In the genomic region with DNA sequence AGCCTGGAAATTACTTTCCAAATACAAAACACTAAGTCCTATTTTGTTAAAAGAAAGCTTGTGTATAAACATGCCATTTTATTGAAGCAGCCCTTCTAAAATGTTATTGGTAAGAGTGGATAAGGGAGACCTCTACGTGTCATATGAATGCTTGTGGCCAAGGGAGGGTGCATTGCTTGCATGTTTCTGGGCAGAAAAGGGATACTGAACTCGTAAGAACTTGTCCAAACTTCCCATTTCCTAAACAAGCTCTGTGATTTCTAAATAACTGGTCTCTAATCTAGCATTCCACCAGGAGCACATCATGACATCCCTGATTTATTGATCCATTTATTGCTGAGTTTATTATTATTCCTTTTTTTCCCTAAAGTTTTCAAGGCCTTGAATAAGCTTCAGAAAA, we compare ENCODE assay signal across 24 cellular contexts.
DNase-seq lines count a peak whose midpoint lies in the region; ATAC-seq, FAIRE-seq and TF ChIP-seq lines count a peak whose summit lies in the region.
"Had no signal": no experiment of that assay in that cellular context is flagged by ENCODE, and none has a peak within 500 bp of the region (broad histone marks: within the 10 kb centered on the region; RNA-seq: fewer than 3 reads in every experiment).

No MANE protein-coding gene starts in this region.

- H3K27ac ChIP-seq in mesenchymal stem cell (ENCODE audit: low read length, poor library complexity, severe bottlenecking): no peak overlapping the region
- H3K27ac ChIP-seq: A549, heart right ventricle, SJSA1, thoracic aorta had no signal

- FAIRE-seq in bronchial epithelial cell (lab: Jason Lieb, UNC): no peak
- FAIRE-seq: A549 had no signal

- H3K18ac ChIP-seq in mesenchymal stem cell (ENCODE audit: low read depth in 1 of 2, low read length in 2 of 2): no peak overlapping the region

- H3K36me3 Mint-ChIP-seq in CD14-positive monocyte: no peaks in the 10 kb centered on the region
- H3K36me3 Mint-ChIP-seq: activated naive CD4-positive, alpha-beta T cell treated with anti-CD3 and anti-CD28 coated beads, Interleukin-2, amount 50 U/mL, for 24 hours; brain; CD8-positive, alpha-beta memory T cell; memory B cell; WTC11 had no signal

- H3K9me3 Mint-ChIP-seq in CD14-positive monocyte: peaks cover 0 to 2% (median 0%) of the 10 kb centered on the region in 7 donors
- H3K9me3 Mint-ChIP-seq: activated T-cell treated with anti-CD3 and anti-CD28 coated beads, Interleukin-2, amount 50 U/mL, for 72 hours; brain; memory B cell; nephron progenitor cell; WTC11 had no signal

- H3K79me1 ChIP-seq in mesenchymal stem cell (replicated peaks; ENCODE audit: low read length, poor library complexity, severe bottlenecking): no peaks in the 10 kb centered on the region

- H2BK120ac ChIP-seq in mesenchymal stem cell (ENCODE audit: low read depth, low read length): no peak overlapping the region

- intact Hi-C loops in CD14-positive monocyte (cut with micrococcal nuclease): no loop called here

- POLR2A ChIA-PET in AG04449 (lab: Yijun Ruan, JAX): no interaction called here

- no peak overlapping the region for H3K27ac Mint-ChIP-seq in CD14-positive monocyte
- H3K27ac Mint-ChIP-seq: activated naive CD4-positive, alpha-beta T cell treated with anti-CD3 and anti-CD28 coated beads, Interleukin-2, amount 50 U/mL, for 24 hours; activated T-cell treated with anti-CD3 and anti-CD28 coated beads, Interleukin-2, amount 50 U/mL, for 72 hours; brain; CD8-positive, alpha-beta memory T cell; memory B cell; nephron progenitor cell; WTC11 had no signal

- H2BK15ac ChIP-seq in mesenchymal stem cell (ENCODE audit: low read depth, poor library complexity, severe bottlenecking): no peak overlapping the region

- H3K9ac ChIP-seq in mesenchymal stem cell (ENCODE audit: low read length): no peak overlapping the region

- no peaks in the 10 kb centered on the region for H3K27me3 Mint-ChIP-seq in CD14-positive monocyte (ENCODE audit: low read depth in 3 of 3)
- H3K27me3 Mint-ChIP-seq: activated naive CD4-positive, alpha-beta T cell treated with anti-CD3 and anti-CD28 coated beads, Interleukin-2, amount 50 U/mL, for 24 hours; brain; CD8-positive, alpha-beta memory T cell; memory B cell had no signal

- no peak overlapping the region for H2BK5ac ChIP-seq in mesenchymal stem cell (ENCODE audit: low read depth, low read length, poor library complexity, severe bottlenecking)

- ATAC-seq in GM21381 (IDR thresholded peaks at IDR 0.05; ENCODE audit: unreplicated experiment): no peak
- ATAC-seq: activated T-cell treated with anti-CD3 and anti-CD28 coated beads, Interleukin-2, amount 50 U/mL, for 72 hours; heart right ventricle; WTC11 had no signal

- no peaks in the 10 kb centered on the region for H3K4me1 Mint-ChIP-seq in CD14-positive monocyte
- H3K4me1 Mint-ChIP-seq: activated naive CD4-positive, alpha-beta T cell treated with anti-CD3 and anti-CD28 coated beads, Interleukin-2, amount 50 U/mL, for 24 hours; brain; CD8-positive, alpha-beta memory T cell; memory B cell; nephron progenitor cell; WTC11 had no signal

- 5% methylated on average over 2 of the region's 2 CpGs for WGBS in mesenchymal stem cell

- H4K91ac ChIP-seq in mesenchymal stem cell (ENCODE audit: low read length): no peak overlapping the region

- no peak overlapping the region for H4K8ac ChIP-seq in mesenchymal stem cell (ENCODE audit: low read length)

- no peak overlapping the region for H3K23ac ChIP-seq in mesenchymal stem cell (ENCODE audit: low read length in 2 of 2)

- H3K27me3 ChIP-seq in bronchial epithelial cell (ENCODE audit: control insufficient read depth, insufficient read depth, low read length): no peaks in the 10 kb centered on the region
- H3K27me3 ChIP-seq in mesenchymal stem cell (ENCODE audit: control insufficient read depth in 1 of 2, insufficient read depth in 1 of 2, low read length in 2 of 2): no peaks in the 10 kb centered on the region
- H3K27me3 ChIP-seq in H7 (ENCODE audit: control insufficient read depth, insufficient read depth, low read length): no peaks in the 10 kb centered on the region
- H3K27me3 ChIP-seq: heart right ventricle, SJSA1 had no signal

- DNase-seq in AG04449 (ENCODE audit: low read depth, low spot score) (peak; percentile 79), HFF-Myc (ENCODE audit: extremely low read depth, low read depth) (peak; percentile 17), bronchial epithelial cell (ENCODE audit: low read depth) (peak; percentile 83), mesenchymal stem cell (peak; percentile 97), H7 (no peak), CD14-positive monocyte (ENCODE audit: low spot score) (no peak), 8988T (no peak)
- DNase-seq: activated T-cell treated with anti-CD3 and anti-CD28 coated beads, Interleukin-2, amount 50 U/mL, for 72 hours; CD8-positive, alpha-beta memory T cell; DMS79 treated with DMSO at 0.1 percent for 48 hours; heart right ventricle; islet precursor cell; Karpas-422; NCI-H1417 treated with DMSO at 0.1 percent for 48 hours; nephron progenitor cell; stimulated activated CD4-positive, alpha-beta T cell treated with anti-CD3 and anti-CD28 coated beads, Interleukin-12 subunit alpha, Interleukin-12 subunit beta, amount 100 ng/mL, for 4 hours had no signal

- TF ChIP-seq CTCF in AG04449 (IDR thresholded peaks at IDR 0.05; ENCODE audit: insufficient read depth, low read length, missing control alignments): no peak
- no peak for TF ChIP-seq CTCF in HFF-Myc (IDR thresholded peaks at IDR 0.05; ENCODE audit: low read depth, low read length, missing control alignments)
- TF ChIP-seq CTCF in bronchial epithelial cell (IDR thresholded peaks at IDR 0.05; ENCODE audit: insufficient read depth, low read length, severe bottlenecking): no peak
- TF ChIP-seq CTCF in CD14-positive monocyte (IDR thresholded peaks at IDR 0.05): no peak

- H3K36me3 ChIP-seq in bronchial epithelial cell (ENCODE audit: control insufficient read depth, insufficient read depth, low read length) (no peaks in the 10 kb centered on the region), mesenchymal stem cell (ENCODE audit: control insufficient read depth in 1 of 2, insufficient read depth in 2 of 2, low read depth in 1 of 2, low read length in 2 of 2) (no peaks in the 10 kb centered on the region), H7 (replicated peaks; ENCODE audit: control insufficient read depth, insufficient read depth, low read length) (no peaks in the 10 kb centered on the region)
- H3K36me3 ChIP-seq: heart right ventricle, SJSA1, thoracic aorta had no signal

- H3K9me3 ChIP-seq in mesenchymal stem cell (ENCODE audit: control insufficient read depth, low read length): no peaks in the 10 kb centered on the region
- H3K9me3 ChIP-seq: A549, heart right ventricle, SJSA1, thoracic aorta had no signal

- H3K4me3 ChIP-seq in AG04449 (ENCODE audit: low read depth, low read length) (no peak overlapping the region), HFF-Myc (replicated peaks; ENCODE audit: low read depth, low read length) (no peak overlapping the region), bronchial epithelial cell (ENCODE audit: low read depth, low read length) (no peak overlapping the region), mesenchymal stem cell (ENCODE audit: insufficient read depth in 1 of 2, low read depth in 1 of 2, low read length in 2 of 2) (no peak overlapping the region), H7 (ENCODE audit: insufficient read depth, low read depth, low read length) (no peak overlapping the region)
- H3K4me3 ChIP-seq: A549, heart right ventricle, SJSA1, thoracic aorta had no signal

- no peak overlapping the region for H2AK5ac ChIP-seq in mesenchymal stem cell (ENCODE audit: low read length, severe bottlenecking)

- no peak overlapping the region for H3K4ac ChIP-seq in mesenchymal stem cell (ENCODE audit: low read depth in 1 of 2, low read length in 2 of 2)

- H3K4me2 ChIP-seq in mesenchymal stem cell (ENCODE audit: low read length, poor library complexity, severe bottlenecking): no peak overlapping the region
- H3K4me2 ChIP-seq: A549 had no signal

- H2AFZ ChIP-seq in mesenchymal stem cell (ENCODE audit: low read depth, low read length): no peak overlapping the region

- CTCF ChIA-PET in AG04449 (lab: Yijun Ruan, JAX): interaction anchor here (1.2 to 3.9 kb wide), 2 partner anchors 79 to 1041 kb away, joined by 4 to 17 read pairs; no protein-coding TSS in a partner anchor

- H3K4me1 ChIP-seq in mesenchymal stem cell (ENCODE audit: control insufficient read depth, insufficient read depth, low read depth, low read length): no peaks in the 10 kb centered on the region
- H3K4me1 ChIP-seq: A549, SJSA1 had no signal

- no peak overlapping the region for H3K4me3 Mint-ChIP-seq in CD14-positive monocyte
- H3K4me3 Mint-ChIP-seq: activated naive CD4-positive, alpha-beta T cell treated with anti-CD3 and anti-CD28 coated beads, Interleukin-2, amount 50 U/mL, for 24 hours; activated T-cell treated with anti-CD3 and anti-CD28 coated beads, Interleukin-2, amount 50 U/mL, for 72 hours; brain; CD8-positive, alpha-beta memory T cell; memory B cell; nephron progenitor cell; WTC11 had no signal

- no peak overlapping the region for H3K14ac ChIP-seq in mesenchymal stem cell (ENCODE audit: low read length in 2 of 2)

- H2BK12ac ChIP-seq in mesenchymal stem cell (ENCODE audit: low read length in 2 of 2): no peak overlapping the region

Comparison
In these comparisons a context has a peak if more than half of its experiments do, and no peak if none do; other contexts are left out.
1. DNase-seq: peak in AG04449 (single experiment), HFF-Myc (single experiment), bronchial epithelial cell (single experiment) and mesenchymal stem cell (single experiment); none in H7 (single experiment), CD14-positive monocyte (single experiment) and 8988T (single experiment).